In genomic region chr5:157271740-157272271, GRCh38 we compare ENCODE assay signal across 8 cellular contexts.
DNase-seq lines count a peak whose midpoint lies in the region; ATAC-seq and TF ChIP-seq lines count a peak whose summit lies in the region.

No MANE protein-coding gene starts in this region.

- DNase-seq in T-helper 22 cell (ENCODE audit: low read depth) (peak; percentile 90), caudate nucleus (lab: John Stamatoyannopoulos, UW) (no peak), superior temporal gyrus (ENCODE audit: extremely low spot score) (no peak), SW480 (ENCODE audit: low spot score) (no peak), retina (no peak)
- DNase-seq in stimulated activated CD8-positive, alpha-beta memory T cell treated with anti-CD3 and anti-CD28 coated beads, Interleukin-15, amount 100 ng/mL, for 24 hours (ENCODE audit: low read depth) = peak; percentile 33

- peak; percentile 55 for TF ChIP-seq POLR2A in GM19099 (IDR thresholded peaks at IDR 0.05; ENCODE audit: extremely low read depth, insufficient read length, low read depth)

- ATAC-seq in HG03066 (IDR thresholded peaks at IDR 0.05; ENCODE audit: low read depth, unreplicated experiment) = peak; percentile 71

- peak overlapping the region; percentile 37 for H3K27ac ChIP-seq in caudate nucleus (ENCODE audit: low read depth, low read length)

Comparison
In these comparisons a context has a peak if more than half of its experiments do, and no peak if none do; other contexts are left out.
1. DNase-seq: peak in T-helper 22 cell (single experiment) and stimulated activated CD8-positive, alpha-beta memory T cell treated with anti-CD3 and anti-CD28 coated beads, Interleukin-15, amount 100 ng/mL, for 24 hours (single experiment); none in caudate nucleus (0 of 61), superior temporal gyrus (single experiment), SW480 (single experiment) and retina (single experiment).